Comparison of ENCODE assay signal across 12 cellular contexts in genomic region chr14:67636361-67636919, GRCh38. TPM values are rescaled to one million over a fixed set of nuclear protein-coding genes. Genes with fewer than 3 reads are reported as not detected.
DNase-seq lines count a peak whose midpoint lies in the region; ATAC-seq and TF ChIP-seq lines count a peak whose summit lies in the region.
"Had no signal": no experiment of that assay in that cellular context is flagged by ENCODE, and none has a peak within 500 bp of the region (broad histone marks: within the 10 kb centered on the region; RNA-seq: fewer than 3 reads in every experiment).

No MANE protein-coding gene starts in this region.

- H3K4me3 Mint-ChIP-seq in MCF 10A (ENCODE audit: unreplicated experiment) (no peak overlapping the region), type B pancreatic cell (no peak overlapping the region)
- H3K4me3 Mint-ChIP-seq: central memory CD8-positive, alpha-beta T cell; stimulated activated naive B cell treated with anti-CD40 and anti-IgM and Interleukin-4, amounts not matched to agents 10 μg/mL and 1 μg/mL and 100 μg/mL, for 72 hours had no signal

- H3K27me3 ChIP-seq in breast epithelium: no peaks in the 10 kb centered on the region
- H3K27me3 ChIP-seq in SJCRH30: no peaks in the 10 kb centered on the region

- peaks cover 8% of the 10 kb centered on the region for H3K4me1 Mint-ChIP-seq in MCF 10A (ENCODE audit: insufficient read depth, unreplicated experiment)
- H3K4me1 Mint-ChIP-seq in type B pancreatic cell (ENCODE audit: unreplicated experiment): no peaks in the 10 kb centered on the region
- H3K4me1 Mint-ChIP-seq: central memory CD8-positive, alpha-beta T cell; stimulated activated naive B cell treated with anti-CD40 and anti-IgM and Interleukin-4, amounts not matched to agents 10 μg/mL and 1 μg/mL and 100 μg/mL, for 72 hours had no signal

- H3K4me1 ChIP-seq in breast epithelium (no peaks in the 10 kb centered on the region), SJCRH30 (no peaks in the 10 kb centered on the region)

- H3K27me3 Mint-ChIP-seq in MCF 10A (ENCODE audit: insufficient read depth, unreplicated experiment): no peaks in the 10 kb centered on the region
- no peaks in the 10 kb centered on the region for H3K27me3 Mint-ChIP-seq in type B pancreatic cell
- H3K27me3 Mint-ChIP-seq: central memory CD8-positive, alpha-beta T cell; stimulated activated naive B cell treated with anti-CD40 and anti-IgM and Interleukin-4, amounts not matched to agents 10 μg/mL and 1 μg/mL and 100 μg/mL, for 72 hours had no signal

- TF ChIP-seq POLR2A in breast epithelium (IDR thresholded peaks at IDR 0.05): no peak

- H3K9me3 ChIP-seq in breast epithelium: no peaks in the 10 kb centered on the region
- no peaks in the 10 kb centered on the region; the same call in 1 of the 2 replicates for H3K9me3 ChIP-seq in SJCRH30 (replicated peaks)

- no TSS peak for BruUV-seq in MCF 10A (replicated peaks; lab: Mats Ljungman, UMichigan)

- H3K27ac ChIP-seq in breast epithelium: no peak overlapping the region
- peak overlapping the region; percentile 82 for H3K27ac ChIP-seq in epithelial cell of prostate
- H3K27ac ChIP-seq in SJCRH30: no peak overlapping the region
- no peak overlapping the region for H3K27ac ChIP-seq in substantia nigra (ENCODE audit: low read depth, low read length, poor library complexity, severe bottlenecking)

- H3K36me3 ChIP-seq in breast epithelium (no peaks in the 10 kb centered on the region), SJCRH30 (no peaks in the 10 kb centered on the region)

- ATAC-seq in GM18907 (IDR thresholded peaks at IDR 0.05; ENCODE audit: unreplicated experiment): no peak
- ATAC-seq: stimulated activated naive B cell treated with anti-CD40 and anti-IgM and Interleukin-4, amounts not matched to agents 10 μg/mL and 1 μg/mL and 100 μg/mL, for 72 hours had no signal

- DNase-seq in MCF 10A (ENCODE audit: unreplicated experiment) (no peak), breast epithelium (ENCODE audit: low spot score in 2 of 2) (no peak), NCI-H2196 (lab: John Stamatoyannopoulos, UW; ENCODE audit: unreplicated experiment) (peak; percentile 64), epithelial cell of prostate (ENCODE audit: low read depth, low spot score) (no peak), type B pancreatic cell (ENCODE audit: extremely low spot score, unreplicated experiment) (no peak), SJCRH30 (no peak), substantia nigra (lab: John Stamatoyannopoulos, UW) (no peak)
- DNase-seq: activated CD4-positive, alpha-beta T cell treated with anti-CD3 and anti-CD28 coated beads, Interleukin-2, amount 50 U/mL, for 1 hour; NCI-H526; stimulated activated naive B cell treated with anti-CD40 and anti-IgM and Interleukin-4, amounts not matched to agents 10 μg/mL and 1 μg/mL and 100 μg/mL, for 72 hours had no signal

- peak overlapping the region; percentile 19 for H3K27ac Mint-ChIP-seq in MCF 10A (ENCODE audit: low read depth, unreplicated experiment)
- H3K27ac Mint-ChIP-seq in type B pancreatic cell: peak overlapping the region; percentile 67
- H3K27ac Mint-ChIP-seq: stimulated activated naive B cell treated with anti-CD40 and anti-IgM and Interleukin-4, amounts not matched to agents 10 μg/mL and 1 μg/mL and 100 μg/mL, for 72 hours had no signal

- POLR2A ChIA-PET in MCF 10A (lab: Yijun Ruan, JAX): no interaction called here

- intact Hi-C loops in MCF 10A (cut with micrococcal nuclease) (no loop called here), breast epithelium (cut with DNase I; ENCODE audit: low total_unique reads) (no loop called here)

- H3K4me3 ChIP-seq in breast epithelium (no peak overlapping the region), SJCRH30 (no peak overlapping the region)

- CTCF ChIA-PET in MCF 10A (lab: Yijun Ruan, JAX): interaction anchor here (0.5 to 1.1 kb wide), 4 partner anchors 17 to 494 kb away, joined by 3 to 4 read pairs (median 4); no protein-coding TSS in a partner anchor

- TF ChIP-seq CTCF in MCF 10A (IDR thresholded peaks at IDR 0.05; ENCODE audit: unreplicated experiment) (no peak), breast epithelium (IDR thresholded peaks at IDR 0.05) (no peak), type B pancreatic cell (conservative IDR thresholded peaks at IDR 0.05) (no peak)

- no peaks in the 10 kb centered on the region for H3K9me3 Mint-ChIP-seq in MCF 10A (ENCODE audit: unreplicated experiment)
- H3K9me3 Mint-ChIP-seq in type B pancreatic cell: no peaks in the 10 kb centered on the region
- H3K9me3 Mint-ChIP-seq: central memory CD8-positive, alpha-beta T cell; stimulated activated naive B cell treated with anti-CD40 and anti-IgM and Interleukin-4, amounts not matched to agents 10 μg/mL and 1 μg/mL and 100 μg/mL, for 72 hours had no signal

- H3K36me3 Mint-ChIP-seq in MCF 10A (ENCODE audit: insufficient read depth, unreplicated experiment) (no peaks in the 10 kb centered on the region), type B pancreatic cell (peaks cover 8% of the 10 kb centered on the region)

RNA-seq across cellular contexts. Expression of gene ARG2, which starts 16.7 kb away (rescaled TPM):
- total RNA-seq in MCF 10A (2022) (11.7 and 17.6 TPM in 2 replicates), breast epithelium (1 to 10 TPM; 2.9 to 5.2 (median 4.4) TPM), type B pancreatic cell (ENCODE audit: low replicate concordance) (11.5 and 18.2 TPM in 2 replicates)
- total RNA-seq in SJCRH30 (2014; rRNA removed; shearing (Covaris generic)): 8.6 and 9.7 TPM in 2 replicates

RNA-seq across cellular contexts. Expression of gene PIGH, which starts 36.4 kb away (rescaled TPM):
- total RNA-seq in MCF 10A (2022) (13.8 and 18.9 TPM in 2 replicates), breast epithelium (10 to 100 TPM; 32.8 to 37.6 (median 33.8) TPM), type B pancreatic cell (ENCODE audit: low replicate concordance) (19.0 and 20.3 TPM in 2 replicates)
- 17.4 and 18.4 TPM in 2 replicates for total RNA-seq in SJCRH30 (2014; rRNA removed; shearing (Covaris generic))

RNA-seq across cellular contexts. Expression of gene VTI1B, which starts 38.0 kb away (rescaled TPM):
- total RNA-seq in MCF 10A (2022): 57.5 and 84.3 TPM in 2 replicates
- 100 to 1,000 TPM in 1 of 3 donors, 10 to 100 TPM in 2; 62.8 to 169 (median 80.6) TPM for total RNA-seq in breast epithelium
- 92.0 and 93.3 TPM in 2 replicates for total RNA-seq in type B pancreatic cell (ENCODE audit: low replicate concordance)
- total RNA-seq in SJCRH30 (2014; rRNA removed; shearing (Covaris generic)): 34.7 and 35.3 TPM in 2 replicates

RNA-seq across cellular contexts. Expression of gene RDH11, which starts 59.1 kb away (rescaled TPM):
- total RNA-seq in MCF 10A (2022) (40.9 and 53.5 TPM in 2 replicates), breast epithelium (10 to 100 TPM; 25.3 to 57.5 (median 42.3) TPM), type B pancreatic cell (ENCODE audit: low replicate concordance) (63.8 and 66.5 TPM in 2 replicates)
- total RNA-seq in SJCRH30 (2014; rRNA removed; shearing (Covaris generic)): 71.9 and 77.0 TPM in 2 replicates
